ENCODE assay signal across 19 cellular contexts in the genomic region with DNA sequence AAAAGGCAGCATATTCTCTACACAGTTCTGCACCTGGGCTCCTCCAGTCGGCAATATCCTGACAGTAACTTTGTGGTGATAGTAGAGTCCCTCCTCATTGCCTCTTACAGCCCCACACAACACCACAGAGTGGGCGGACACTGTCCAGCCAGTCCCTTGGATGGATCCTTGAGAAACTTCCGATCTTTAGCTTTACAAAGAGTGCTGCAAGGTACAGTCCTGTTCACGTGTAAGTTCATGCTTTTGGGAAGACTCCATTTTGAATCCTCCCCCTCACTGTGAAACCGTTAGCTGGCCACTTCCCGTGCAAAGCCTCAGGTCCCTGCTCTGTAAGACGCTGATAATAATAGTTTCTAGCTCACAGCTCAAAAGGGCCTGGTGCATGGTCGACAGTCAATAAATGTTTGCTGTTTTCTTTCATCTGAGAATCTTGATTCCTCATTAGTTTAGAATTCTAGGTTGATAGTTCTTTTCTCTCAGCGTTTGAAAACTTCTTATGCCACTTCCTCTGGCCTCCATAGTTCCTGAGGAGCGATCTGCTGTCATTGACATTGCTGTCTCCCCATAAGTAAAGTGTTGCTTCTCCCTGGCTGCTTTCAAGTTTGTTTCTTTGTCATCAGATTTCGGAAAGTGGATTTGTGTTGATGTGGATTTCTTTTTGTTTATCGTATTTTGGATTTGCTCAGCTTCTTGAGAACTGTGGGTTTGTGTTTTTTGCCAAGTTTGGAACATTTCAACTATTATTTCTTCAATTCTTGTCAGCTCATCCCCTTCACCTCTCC.
DNase-seq lines count a peak whose midpoint lies in the region; ATAC-seq, FAIRE-seq and TF ChIP-seq lines count a peak whose summit lies in the region.
"Had no signal": no experiment of that assay in that cellular context is flagged by ENCODE, and none has a peak within 500 bp of the region (broad histone marks: within the 10 kb centered on the region; RNA-seq: fewer than 3 reads in every experiment).

No MANE protein-coding gene starts in this region.

- TF ChIP-seq CTCF in HEK293 (tag by site-specific recombination; IDR thresholded peaks at IDR 0.05) = no peak
- no peak for TF ChIP-seq CTCF in NB4 (IDR thresholded peaks at IDR 0.05; ENCODE audit: low read depth, low read length)
- TF ChIP-seq CTCF in K562 (IDR thresholded peaks at IDR 0.05 in 2 of 3, conservative IDR thresholded peaks at IDR 0.05 in 1 of 3; ENCODE audit: insufficient read depth in 2 of 3, low read depth in 1 of 3, low read length in 3 of 3) = no peak
- no peak for TF ChIP-seq CTCF in type B pancreatic cell (conservative IDR thresholded peaks at IDR 0.05)

- no peaks in the 10 kb centered on the region for H4K20me1 ChIP-seq in K562 (replicated peaks; ENCODE audit: control insufficient read depth, insufficient read depth, low read length)

- ATAC-seq in K562 = peak; percentile 56
- ATAC-seq: SK-N-SH treated with all-trans-retinoic acid at 6 μM for 48 hours had no signal

- H3K4me3 ChIP-seq in HEK293 (ENCODE audit: low read depth, low read length) (no peak overlapping the region), NB4 (ENCODE audit: low read depth, low read length) (no peak overlapping the region), K562 (no peak overlapping the region)
- H3K4me3 ChIP-seq: GM23248, HAP-1, Peyer's patch had no signal

- WGBS in K562 (ENCODE audit: insufficient coverage, low coverage, missing lambda C conversion rate) = 8% methylated on average over 12 of the region's 12 CpGs

- FAIRE-seq in K562 (lab: Jason Lieb, UNC) = peak; percentile 76
- FAIRE-seq: GM12892 had no signal

- peaks cover 11% of the 10 kb centered on the region for H3K4me1 Mint-ChIP-seq in type B pancreatic cell (ENCODE audit: unreplicated experiment)
- H3K4me1 Mint-ChIP-seq: CD4-positive, alpha-beta memory T cell had no signal

- no peak for TF ChIP-seq POLR2A in NB4 (IDR thresholded peaks at IDR 0.05; ENCODE audit: extremely low read depth, insufficient read length)
- TF ChIP-seq POLR2A in K562 (conservative IDR thresholded peaks at IDR 0.05) = no peak

- no peaks in the 10 kb centered on the region for H3K36me3 Mint-ChIP-seq in type B pancreatic cell
- H3K36me3 Mint-ChIP-seq: CD4-positive, alpha-beta memory T cell; IgD-negative memory B cell had no signal

- H3K27me3 Mint-ChIP-seq in type B pancreatic cell = peaks cover 3% of the 10 kb centered on the region
- H3K27me3 Mint-ChIP-seq: IgD-negative memory B cell had no signal

- H3K4me2 ChIP-seq in K562 (ENCODE audit: insufficient read depth, low read length) = no peak overlapping the region; the same call in 1 of the 2 replicates

- H3K9me3 ChIP-seq in HEK293 (ENCODE audit: control insufficient read depth, insufficient read depth, low read depth, low read length) (no peaks in the 10 kb centered on the region), K562 (replicated peaks; ENCODE audit: control insufficient read depth, insufficient read depth, low read depth, low read length) (peaks cover 4% of the 10 kb centered on the region; the same call in 1 of the 2 replicates)
- H3K9me3 ChIP-seq: HAP-1, Peyer's patch had no signal

- H2AFZ ChIP-seq in K562 (ENCODE audit: low read depth, low read length) = peak overlapping the region; percentile 58
- H2AFZ ChIP-seq: GM23248 had no signal

- H3K27ac Mint-ChIP-seq in type B pancreatic cell = no peak overlapping the region
- H3K27ac Mint-ChIP-seq: CD4-positive, alpha-beta memory T cell; IgD-negative memory B cell had no signal

- no peaks in the 10 kb centered on the region for H3K9me1 ChIP-seq in K562 (ENCODE audit: control insufficient read depth, insufficient read depth, low read length)

- H3K4me3 Mint-ChIP-seq in type B pancreatic cell = no peak overlapping the region
- H3K4me3 Mint-ChIP-seq: CD4-positive, alpha-beta memory T cell; IgD-negative memory B cell had no signal

- H3K4me1 ChIP-seq in HEK293 (ENCODE audit: control insufficient read depth, insufficient read depth, low read length) (no peaks in the 10 kb centered on the region), K562 (replicated peaks in 1 of 2; ENCODE audit: control insufficient read depth in 2 of 2, insufficient read depth in 2 of 2, low read length in 2 of 2) (no peaks in the 10 kb centered on the region)
- H3K4me1 ChIP-seq: HAP-1, Peyer's patch had no signal

- intact Hi-C loops in K562 (cut with micrococcal nuclease) = no loop called here

- DNase-seq in NB4 (ENCODE audit: low read depth) (peak; percentile 44), K562 (ENCODE audit: extremely low read depth in 1 of 4, low spot score in 3 of 4) (no peak), amygdala (lab: John Stamatoyannopoulos, UW) (no peak), NCI-H1048 (lab: John Stamatoyannopoulos, UW) (no peak), T-helper 2 cell (no peak), type B pancreatic cell (ENCODE audit: extremely low spot score, unreplicated experiment) (no peak)
- DNase-seq: CD4-positive, alpha-beta memory T cell; GM23248; NCI-H1105 treated with DMSO at 0.1 percent for 48 hours; NCI-H2081; NCI-H2171 treated with DMSO at 0.1 percent for 48 hours; NCI-H446; NCI-H526; Peyer's patch had no signal

- POLR2A ChIA-PET in HEK293 (lab: Yijun Ruan, JAX) (no interaction called here), K562 (lab: Yijun Ruan, JAX) (interaction anchor here (0.5 to 0.8 kb wide), 2 partner anchors 10 to 12 kb away, joined by 3 read pairs; no protein-coding TSS in a partner anchor)

- CTCF ChIA-PET in HEK293 (lab: Yijun Ruan, JAX) (interaction anchor here (0.7 kb wide), 1 partner anchor 31 kb away, joined by 3 read pairs; no protein-coding TSS in a partner anchor), K562 (lab: Yijun Ruan, JAX; ENCODE audit: low intra/inter-chr PET ratio) (no interaction called here)

- in situ Hi-C loops in K562 (cut with MboI) = no loop called here

- no peak overlapping the region for H3K9ac ChIP-seq in K562 (ENCODE audit: insufficient read depth in 1 of 2, low read depth in 2 of 2, low read length in 2 of 2)
- H3K9ac ChIP-seq: GM23248 had no signal

- H3K36me3 ChIP-seq in HEK293 (ENCODE audit: control insufficient read depth in 2 of 2, insufficient read depth in 1 of 2, low read length in 2 of 2) = no peaks in the 10 kb centered on the region
- no peaks in the 10 kb centered on the region for H3K36me3 ChIP-seq in K562 (ENCODE audit: control insufficient read depth, insufficient read depth, low read length)
- H3K36me3 ChIP-seq: HAP-1, Peyer's patch had no signal

- no peak overlapping the region for H3K27ac ChIP-seq in HEK293 (ENCODE audit: extremely low read depth, low read depth, low read length)
- H3K27ac ChIP-seq in K562 (ENCODE audit: extremely low read depth, low read depth, low read length) = no peak overlapping the region
- H3K27ac ChIP-seq: GM23248, Peyer's patch had no signal

- H3K79me2 ChIP-seq in K562 (ENCODE audit: control insufficient read depth, insufficient read depth, low read length) = no peaks in the 10 kb centered on the region

- H3K9me3 Mint-ChIP-seq in type B pancreatic cell = peaks cover 11% of the 10 kb centered on the region

- no peak for TF ChIP-seq EP300 in K562 (IDR thresholded peaks at IDR 0.05; ENCODE audit: low read length)

- BruUV-seq in K562 (replicated peaks; lab: Mats Ljungman, UMichigan) = no TSS peak

- no peak for TF ChIP-seq RAD21 in K562 (CRISPR knock-in tag; conservative IDR thresholded peaks at IDR 0.05 in 1 of 2, IDR thresholded peaks at IDR 0.05 in 1 of 2)

- H3K27me3 ChIP-seq in K562 (ENCODE audit: control insufficient read depth in 2 of 2, insufficient read depth in 2 of 2, low read length in 2 of 2) = peaks cover 3 to 23% of the 10 kb centered on the region in 2 experiments; a peak in 2 of 5 replicates
- H3K27me3 ChIP-seq: Peyer's patch had no signal

TF ChIP-seq in HEK293, 187 proteins besides CTCF, POLR2A, EP300 and RAD21:
- TF ChIP-seq ZNF350 (tag by site-specific recombination; IDR thresholded peaks at IDR 0.05) (no peak), SETDB1 (IDR thresholded peaks at IDR 0.05; ENCODE audit: insufficient read length, low read length) (peak; percentile 59), TRIM28 (IDR thresholded peaks at IDR 0.05; ENCODE audit: borderline replicate concordance, low read length) (peak; percentile 62; the same call in 1 of the 2 replicates)

TF ChIP-seq in K562, 482 proteins besides CTCF, POLR2A, EP300 and RAD21 (continues in another document):
- TF ChIP-seq CCAR2 (IDR thresholded peaks at IDR 0.05; ENCODE audit: low read depth, low read length) (no peak), BHLHE40 (IDR thresholded peaks at IDR 0.05; ENCODE audit: low read length) (no peak), GABPB2 (CRISPR knock-in tag; conservative IDR thresholded peaks at IDR 0.05) (no peak), CHD4 (IDR thresholded peaks at IDR 0.05; ENCODE audit: insufficient read depth, insufficient replicate concordance, low read depth, low read length, poor library complexity, severe bottlenecking) (no peak), EHMT2 (IDR thresholded peaks at IDR 0.05) (0 out of 2 replicates have a peak, but pooled peaks have one; percentile 26), TRIM28 (IDR thresholded peaks at IDR 0.05) (peak; percentile 95), ZNF175 (CRISPR knock-in tag; IDR thresholded peaks at IDR 0.05; ENCODE audit: low read depth) (no peak), ZNF384 (IDR thresholded peaks at IDR 0.05; ENCODE audit: low read depth, low read length) (no peak), MEIS2 (IDR thresholded peaks at IDR 0.05; ENCODE audit: partially characterized antibody) (peak; percentile 8), ZNF282 (CRISPR knock-in tag; IDR thresholded peaks at IDR 0.05) (no peak)
- TF ChIP-seq, protein P1, sequence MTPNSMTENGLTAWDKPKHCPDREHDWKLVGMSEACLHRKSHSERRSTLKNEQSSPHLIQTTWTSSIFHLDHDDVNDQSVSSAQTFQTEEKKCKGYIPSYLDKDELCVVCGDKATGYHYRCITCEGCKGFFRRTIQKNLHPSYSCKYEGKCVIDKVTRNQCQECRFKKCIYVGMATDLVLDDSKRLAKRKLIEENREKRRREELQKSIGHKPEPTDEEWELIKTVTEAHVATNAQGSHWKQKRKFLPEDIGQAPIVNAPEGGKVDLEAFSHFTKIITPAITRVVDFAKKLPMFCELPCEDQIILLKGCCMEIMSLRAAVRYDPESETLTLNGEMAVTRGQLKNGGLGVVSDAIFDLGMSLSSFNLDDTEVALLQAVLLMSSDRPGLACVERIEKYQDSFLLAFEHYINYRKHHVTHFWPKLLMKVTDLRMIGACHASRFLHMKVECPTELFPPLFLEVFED (CRISPR knock-in tag; conservative IDR thresholded peaks at IDR 0.05) = 0 out of 2 replicates have a peak, but pooled peaks have one; percentile 59
